Comparison of ENCODE assay signal across 15 cellular contexts in the genomic region with DNA sequence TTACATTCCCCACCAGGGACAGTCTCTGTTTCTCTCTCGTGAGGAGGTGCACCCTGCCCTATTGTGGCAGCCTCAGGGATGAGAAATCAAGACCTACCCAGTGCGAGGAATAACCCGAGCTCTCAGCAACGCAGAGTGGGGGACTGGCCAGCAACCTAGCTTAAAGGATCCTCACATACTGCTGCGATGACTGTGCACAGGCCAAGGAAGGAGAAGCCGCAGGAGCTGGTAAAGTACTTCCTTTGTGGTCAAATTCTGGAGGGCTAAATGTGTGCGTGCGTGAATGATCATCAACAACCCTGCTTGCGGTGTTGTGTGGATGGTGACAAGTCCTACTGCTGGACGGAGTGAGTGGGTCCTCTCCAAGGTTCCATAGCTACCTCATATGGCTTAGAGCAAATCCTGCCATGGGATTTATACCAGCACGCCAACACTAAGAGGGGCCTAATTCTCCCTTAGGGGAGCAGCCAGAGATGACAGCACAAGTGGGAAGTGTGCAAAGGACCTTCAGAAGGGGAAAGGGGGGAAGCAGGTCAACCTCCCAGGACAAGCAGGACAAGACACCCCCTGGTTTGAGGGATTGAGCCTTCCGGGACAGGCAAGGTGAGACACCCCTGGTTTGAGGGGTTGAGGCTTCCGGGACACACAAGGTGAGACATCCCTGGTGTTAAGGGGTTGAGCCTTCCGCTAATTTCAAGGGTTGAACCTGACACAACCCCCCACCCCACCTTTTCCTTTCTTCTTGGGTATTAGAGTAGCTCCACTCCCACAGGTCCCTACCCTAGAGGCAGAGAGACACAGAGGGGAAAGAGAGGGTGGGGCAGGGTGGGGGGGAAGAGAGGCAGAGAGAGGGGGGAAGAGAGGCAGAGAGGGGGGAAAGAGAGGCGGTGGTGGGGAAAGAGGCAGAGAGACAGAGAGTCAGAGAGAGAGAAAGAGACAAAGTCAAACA. TPM values are rescaled to one million over a fixed set of nuclear protein-coding genes. Genes with fewer than 3 reads are reported as not detected.
A peak's percentile ranks its signal among the peaks of the same experiment; 100 is the strongest.
DNase-seq lines count a peak whose midpoint lies in the region; ATAC-seq, FAIRE-seq and TF ChIP-seq lines count a peak whose summit lies in the region.
"Had no signal": no experiment of that assay in that cellular context is flagged by ENCODE, and none has a peak within 500 bp of the region (broad histone marks: within the 10 kb centered on the region; RNA-seq: fewer than 3 reads in every experiment).

No MANE protein-coding gene starts in this region.

- ATAC-seq in activated CD4-positive, alpha-beta T cell treated with anti-CD3 and anti-CD28 coated beads for 36 hours: no peak
- ATAC-seq in T-cell (replicated peaks in 1 of 4): no peak

- peak overlapping the region; percentile 55 for H3K27ac Mint-ChIP-seq in activated CD4-positive, alpha-beta T cell treated with anti-CD3 and anti-CD28 coated beads for 36 hours
- H3K27ac Mint-ChIP-seq in CD14-positive monocyte (no peak overlapping the region), T-cell (no peak overlapping the region)
- H3K27ac Mint-ChIP-seq: mesothelial cell of epicardium had no signal

- H3K36me3 Mint-ChIP-seq in activated CD4-positive, alpha-beta T cell treated with anti-CD3 and anti-CD28 coated beads for 36 hours (ENCODE audit: low read depth): peaks cover 30% of the 10 kb centered on the region
- H3K36me3 Mint-ChIP-seq in CD14-positive monocyte (peaks cover 30 to 39% of the 10 kb centered on the region in 2 donors), T-cell (peaks cover 35% of the 10 kb centered on the region)

- no peak for DNase-seq in activated CD4-positive, alpha-beta T cell treated with anti-CD3 and anti-CD28 coated beads for 36 hours
- no peak for DNase-seq in activated CD4-positive, alpha-beta T cell treated with anti-CD3 and anti-CD28 coated beads, Interleukin-2, amount 50 U/mL, for 1 hour
- peak; percentile 22 for DNase-seq in RPMI7951 (ENCODE audit: low read depth)
- DNase-seq in epithelial cell of prostate (ENCODE audit: low read depth, low spot score): no peak
- peak; percentile 65 for DNase-seq in urothelium cell line (ENCODE audit: low spot score)
- no peak for DNase-seq in CD14-positive monocyte (ENCODE audit: low spot score)
- no peak for DNase-seq in T-cell
- no peak for DNase-seq in sigmoid colon
- DNase-seq: ACHN; activated CD4-positive, alpha-beta T cell treated with anti-CD3 and anti-CD28 coated beads for 48 hours; anterior cingulate cortex; NCI-H1092; occipital lobe had no signal

- no peak for TF ChIP-seq CTCF in CD14-positive monocyte (IDR thresholded peaks at IDR 0.05)
- TF ChIP-seq CTCF in sigmoid colon (IDR thresholded peaks at IDR 0.05): no peak

- no peak overlapping the region for H3K4me3 Mint-ChIP-seq in activated CD4-positive, alpha-beta T cell treated with anti-CD3 and anti-CD28 coated beads for 36 hours
- H3K4me3 Mint-ChIP-seq in CD14-positive monocyte (no peak overlapping the region), T-cell (no peak overlapping the region)
- H3K4me3 Mint-ChIP-seq: mesothelial cell of epicardium had no signal

- no peaks in the 10 kb centered on the region for H3K27me3 ChIP-seq in sigmoid colon

- H3K4me1 ChIP-seq in sigmoid colon: peaks cover 0 to 26% (median 17%) of the 10 kb centered on the region in 4 donors

- CTCF ChIA-PET in activated CD4-positive, alpha-beta T cell treated with anti-CD3 and anti-CD28 coated beads for 36 hours (lab: Charles Lee): interaction anchor here (0.5 kb wide), 1 partner anchor 320 kb away, joined by 3 read pairs; no protein-coding TSS in a partner anchor
- CTCF ChIA-PET in T-cell (lab: Charles Lee): no interaction called here

- intact Hi-C loops in activated CD4-positive, alpha-beta T cell treated with anti-CD3 and anti-CD28 coated beads for 36 hours (cut with DNase I, micrococcal nuclease): no loop called here
- intact Hi-C loops in CD14-positive monocyte (cut with micrococcal nuclease) (no loop called here), sigmoid colon (cut with DNase I) (no loop called here)

- H3K9me3 Mint-ChIP-seq in activated CD4-positive, alpha-beta T cell treated with anti-CD3 and anti-CD28 coated beads for 36 hours (ENCODE audit: low read depth): peaks cover 13% of the 10 kb centered on the region
- H3K9me3 Mint-ChIP-seq in CD14-positive monocyte (peaks cover 15 to 32% (median 23%) of the 10 kb centered on the region in 7 donors), T-cell (peaks cover 5 to 11% (median 11%) of the 10 kb centered on the region in 3 donors)

- peak overlapping the region; percentile 69 for H3K27ac ChIP-seq in epithelial cell of prostate
- no peak overlapping the region for H3K27ac ChIP-seq in sigmoid colon

- H3K36me3 ChIP-seq in sigmoid colon: peaks cover 0 to 4% (median 2%) of the 10 kb centered on the region in 4 donors
- H3K36me3 ChIP-seq: HAP-1 had no signal

- 90 to 97% methylated on average over 15 of the region's 15 CpGs for WGBS in sigmoid colon, 2 donors

- H3K9me3 ChIP-seq in sigmoid colon: peaks cover 0 to 12% (median 5%) of the 10 kb centered on the region in 4 donors

- no peak overlapping the region for H3K4me3 ChIP-seq in sigmoid colon
- H3K4me3 ChIP-seq: HAP-1 had no signal

- no peaks in the 10 kb centered on the region for H3K27me3 Mint-ChIP-seq in activated CD4-positive, alpha-beta T cell treated with anti-CD3 and anti-CD28 coated beads for 36 hours
- peaks cover 0 to 3% (median 0%) of the 10 kb centered on the region in 3 donors for H3K27me3 Mint-ChIP-seq in CD14-positive monocyte (ENCODE audit: low read depth in 3 of 3)
- no peaks in the 10 kb centered on the region for H3K27me3 Mint-ChIP-seq in T-cell

- peaks cover 36% of the 10 kb centered on the region for H3K4me1 Mint-ChIP-seq in activated CD4-positive, alpha-beta T cell treated with anti-CD3 and anti-CD28 coated beads for 36 hours
- H3K4me1 Mint-ChIP-seq in CD14-positive monocyte: peaks cover 11% of the 10 kb centered on the region
- peaks cover 41 to 54% (median 44%) of the 10 kb centered on the region in 3 donors for H3K4me1 Mint-ChIP-seq in T-cell
- H3K4me1 Mint-ChIP-seq: mesothelial cell of epicardium had no signal

- POLR2A ChIA-PET in activated CD4-positive, alpha-beta T cell treated with anti-CD3 and anti-CD28 coated beads for 36 hours (lab: Charles Lee): no interaction called here
- POLR2A ChIA-PET in T-cell (lab: Charles Lee): interaction anchor here in 1 of 2 donors (0.6 kb wide), 1 partner anchor 716 kb away, joined by 4 read pairs; no protein-coding TSS in a partner anchor

- peak; percentile 59 for FAIRE-seq in urothelium cell line (lab: Jason Lieb, UNC)

- no peak for TF ChIP-seq EP300 in sigmoid colon (IDR thresholded peaks at IDR 0.05)

- TF ChIP-seq POLR2A in sigmoid colon (IDR thresholded peaks at IDR 0.05): no peak

RNA-seq across cellular contexts. Expression of gene AP4S1, which starts 58.8 kb away (rescaled TPM):
- 1 to 10 TPM; 4.0 to 5.9 TPM for total RNA-seq in activated CD4-positive, alpha-beta T cell treated with anti-CD3 and anti-CD28 coated beads for 36 hours
- 3.4 and 8.8 TPM in 2 replicates for total RNA-seq in RPMI7951 (2014; rRNA removed; shearing (Covaris generic))
- polyA plus RNA-seq in CD14-positive monocyte (1 to 10 TPM; 2.8 to 5.1 TPM), sigmoid colon (1 to 10 TPM; 4.8 to 7.9 (median 6.5) TPM)
- total RNA-seq in T-cell (10 to 100 TPM; 12.7 to 16.5 (median 14.7) TPM), sigmoid colon (10 to 100 TPM; 13.8 to 29.1 (median 18.3) TPM)

RNA-seq across cellular contexts. Expression of gene STRN3, which starts 59.5 kb away (rescaled TPM):
- 10 to 100 TPM; 17.9 to 22.5 TPM for total RNA-seq in activated CD4-positive, alpha-beta T cell treated with anti-CD3 and anti-CD28 coated beads for 36 hours
- 26.3 and 28.0 TPM in 2 replicates for total RNA-seq in RPMI7951 (2014; rRNA removed; shearing (Covaris generic))
- polyA plus RNA-seq in CD14-positive monocyte (1 to 10 TPM; 1.0 to 3.8 TPM), sigmoid colon (10 to 100 TPM; 13.9 to 22.4 (median 19.2) TPM)
- total RNA-seq in T-cell (10 to 100 TPM; 18.4 to 31.4 (median 21.5) TPM), sigmoid colon (10 to 100 TPM; 64.9 to 79.7 (median 71.3) TPM)

Comparison
In these comparisons a context has a peak if more than half of its experiments do, and no peak if none do; other contexts are left out.
1. DNase-seq: peak in RPMI7951 (single experiment) and urothelium cell line (single experiment); none in activated CD4-positive, alpha-beta T cell treated with anti-CD3 and anti-CD28 coated beads for 36 hours (single experiment), activated CD4-positive, alpha-beta T cell treated with anti-CD3 and anti-CD28 coated beads, Interleukin-2, amount 50 U/mL, for 1 hour (single experiment), epithelial cell of prostate (single experiment), CD14-positive monocyte (single experiment), T-cell (0 of 34) and sigmoid colon (single experiment).